ENCODE assay signal across 8 cellular contexts in genomic region chr22:28441720-28442263, GRCh38.
DNase-seq lines count a peak whose midpoint lies in the region; ATAC-seq lines count a peak whose summit lies in the region.

No MANE protein-coding gene starts in this region.

- no peaks in the 10 kb centered on the region for H3K9me3 ChIP-seq in iPS-20b (ENCODE audit: insufficient read depth, low read depth, low read length)

- peak overlapping the region; percentile 66 for H3K27ac Mint-ChIP-seq in activated naive CD8-positive, alpha-beta T cell treated with anti-CD3 and anti-CD28 coated beads for 36 hours

- H3K27me3 ChIP-seq in H7 (ENCODE audit: control insufficient read depth, insufficient read depth, low read length) (no peaks in the 10 kb centered on the region), iPS-20b (ENCODE audit: insufficient read depth, low read length) (no peaks in the 10 kb centered on the region)

- H3K4me1 Mint-ChIP-seq in activated naive CD8-positive, alpha-beta T cell treated with anti-CD3 and anti-CD28 coated beads for 36 hours = peaks cover 32% of the 10 kb centered on the region

- peaks cover 5% of the 10 kb centered on the region for H3K27me3 Mint-ChIP-seq in activated naive CD8-positive, alpha-beta T cell treated with anti-CD3 and anti-CD28 coated beads for 36 hours

- H3K36me3 Mint-ChIP-seq in activated naive CD8-positive, alpha-beta T cell treated with anti-CD3 and anti-CD28 coated beads for 36 hours = no peaks in the 10 kb centered on the region

- H3K27ac ChIP-seq in iPS-20b (ENCODE audit: low read length) (peak overlapping the region; percentile 15), skin epidermis (peak overlapping the region in 19 of 21 experiments; percentile 14 to 88 (median 73))

- H3K4me3 Mint-ChIP-seq in activated naive CD8-positive, alpha-beta T cell treated with anti-CD3 and anti-CD28 coated beads for 36 hours = peak overlapping the region; percentile 70

- H3K4me1 ChIP-seq in iPS-20b (ENCODE audit: insufficient read depth, low read length) = peaks cover 6% of the 10 kb centered on the region; the same call in 1 of the 2 replicates

- H3K9ac ChIP-seq in iPS-20b (ENCODE audit: low read depth, low read length) = peak overlapping the region; percentile 77

- H3K36me3 ChIP-seq in H7 (replicated peaks; ENCODE audit: control insufficient read depth, insufficient read depth, low read length) (no peaks in the 10 kb centered on the region), iPS-20b (ENCODE audit: insufficient read depth, low read depth, low read length) (no peaks in the 10 kb centered on the region)

- DNase-seq in H7 (peak; percentile 22), DMS79 (lab: John Stamatoyannopoulos, UW) (no peak), NCI-H1930 (lab: John Stamatoyannopoulos, UW) (no peak)
- no peak for DNase-seq in activated naive CD8-positive, alpha-beta T cell treated with anti-CD3 and anti-CD28 coated beads for 36 hours

- no peak for ATAC-seq in GM21529 (IDR thresholded peaks at IDR 0.05; ENCODE audit: unreplicated experiment)
- ATAC-seq in GM19395 (IDR thresholded peaks at IDR 0.05; ENCODE audit: unreplicated experiment) = no peak

- H3K4me3 ChIP-seq in H7 (ENCODE audit: insufficient read depth, low read depth, low read length) (peak overlapping the region; percentile 49), iPS-20b (ENCODE audit: low read length) (peak overlapping the region; percentile 81), skin epidermis (peak overlapping the region; percentile 40 to 53 (median 47))

- no peaks in the 10 kb centered on the region for H3K9me3 Mint-ChIP-seq in activated naive CD8-positive, alpha-beta T cell treated with anti-CD3 and anti-CD28 coated beads for 36 hours
